Comparison of ENCODE assay signal across 8 cellular contexts in the genomic region with DNA sequence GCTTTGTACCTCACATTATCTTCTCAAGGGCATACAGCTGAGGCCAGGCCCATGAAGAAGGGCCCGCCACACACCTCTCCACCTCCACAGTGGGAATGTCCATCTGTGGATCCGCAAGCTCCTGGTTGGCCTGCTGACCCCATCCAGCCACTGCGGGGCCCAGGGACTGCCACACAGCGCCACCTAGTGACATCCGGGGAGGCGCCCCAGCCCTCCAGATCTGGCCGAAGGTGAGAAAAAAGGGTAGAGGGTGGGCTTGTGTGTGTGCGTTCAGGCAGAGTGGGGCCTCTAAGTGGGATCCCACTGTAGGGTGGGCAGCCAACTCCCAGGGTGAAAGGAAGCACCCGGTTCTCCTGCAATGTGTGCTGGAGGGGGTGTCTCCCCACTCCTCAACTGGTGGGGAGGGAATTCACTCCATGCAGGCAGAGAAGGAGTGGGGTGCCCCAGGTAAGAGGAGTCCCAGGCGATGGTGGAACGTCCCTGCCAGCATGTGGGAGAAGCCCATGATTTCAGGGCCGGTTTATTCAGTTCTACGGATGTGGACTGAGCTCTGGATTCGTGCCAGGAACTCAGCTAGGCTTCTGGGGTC.
A peak's percentile ranks its signal among the peaks of the same experiment; 100 is the strongest.
DNase-seq lines count a peak whose midpoint lies in the region; ATAC-seq and TF ChIP-seq lines count a peak whose summit lies in the region.

No MANE protein-coding gene starts in this region.

- H3K4me3 Mint-ChIP-seq in nephron, result no peak overlapping the region

- H3K27ac Mint-ChIP-seq in nephron, result peak overlapping the region in 1 of 3 experiments; percentile 47

- H3K4me1 ChIP-seq in Panc1 (ENCODE audit: control insufficient read depth, insufficient read depth, low read length), result no peaks in the 10 kb centered on the region

- H3K4me3 ChIP-seq in Panc1 (ENCODE audit: low read depth in 2 of 2, low read length in 2 of 2), result no peak overlapping the region

- POLR2A ChIA-PET in Panc1 (lab: Charles Lee), result no interaction called here

- no peaks in the 10 kb centered on the region for H3K36me3 ChIP-seq in Panc1 (ENCODE audit: control insufficient read depth, insufficient read depth, low read length)

- no peaks in the 10 kb centered on the region for H3K36me3 Mint-ChIP-seq in nephron (ENCODE audit: low read depth)

- H3K27me3 Mint-ChIP-seq in nephron (ENCODE audit: low read depth), result peaks cover 19% of the 10 kb centered on the region

- H3K27me3 ChIP-seq in Panc1 (ENCODE audit: control insufficient read depth, insufficient read depth, low read length), result no peaks in the 10 kb centered on the region

- H3K27ac ChIP-seq in Panc1 (ENCODE audit: low read length), result no peak overlapping the region

- peaks cover 70% of the 10 kb centered on the region for H3K4me1 Mint-ChIP-seq in nephron

- in situ Hi-C loops in Panc1 (cut with HindIII; ENCODE audit: low pct_unique_long_range_greater_than_20kb, low sequenced_read_pairs), result no loop called here

- intact Hi-C loops in Panc1 (cut with micrococcal nuclease; ENCODE audit: unreplicated experiment), result loop anchor here (1.0 kb wide), 1 partner anchor 261 kb away; no protein-coding TSS in a partner anchor

- BruUV-seq in Panc1 (replicated peaks; lab: Mats Ljungman, UMichigan), result no TSS peak

- DNase-seq in ELF-1 (ENCODE audit: low read depth, low spot score), result peak; percentile 60
- no peak for DNase-seq in Panc1 (ENCODE audit: low read depth, low spot score)
- peak; percentile 1 to 24 for DNase-seq in dermis microvascular lymphatic vessel endothelial cell (ENCODE audit: low read depth in 2 of 2)
- DNase-seq in NCI-H82 (lab: John Stamatoyannopoulos, UW), result no peak
- DNase-seq in NCI-H82 treated with DMSO at 0.1 percent for 48 hours (lab: John Stamatoyannopoulos, UW; ENCODE audit: unreplicated experiment), result no peak
- no peak for DNase-seq in NOMO-1 treated with dmso at 0.1 percent for 144 hours (lab: John Stamatoyannopoulos, UW; ENCODE audit: unreplicated experiment)

- H3K9me3 Mint-ChIP-seq in nephron, result no peaks in the 10 kb centered on the region

- H3K9me3 ChIP-seq in Panc1 (ENCODE audit: control insufficient read depth, insufficient read depth, low read depth, low read length), result no peaks in the 10 kb centered on the region

- CTCF ChIA-PET in Panc1 (lab: Charles Lee), result interaction anchor here (1.0 kb wide), 1 partner anchor 11 kb away, joined by 4 read pairs; no protein-coding TSS in a partner anchor

- ATAC-seq in GM21723 (IDR thresholded peaks at IDR 0.05; ENCODE audit: unreplicated experiment) (peak; percentile 56), Panc1 (peak; percentile 94)

- peak; percentile 90 for TF ChIP-seq CTCF in Panc1 (IDR thresholded peaks at IDR 0.05)
- peak; percentile 45 to 64 (median 46) for TF ChIP-seq CTCF in nephron (IDR thresholded peaks at IDR 0.05; ENCODE audit: unreplicated experiment in 3 of 3)

Comparison
In these comparisons a context has a peak if more than half of its experiments do, and no peak if none do; other contexts are left out.
1. DNase-seq: peak in ELF-1 (single experiment) and dermis microvascular lymphatic vessel endothelial cell (2 of 2); none in Panc1 (single experiment), NCI-H82 (single experiment), NCI-H82 treated with DMSO at 0.1 percent for 48 hours (single experiment) and NOMO-1 treated with dmso at 0.1 percent for 144 hours (single experiment).